8 cellular contexts compared by ENCODE assay signal in the genomic region with DNA sequence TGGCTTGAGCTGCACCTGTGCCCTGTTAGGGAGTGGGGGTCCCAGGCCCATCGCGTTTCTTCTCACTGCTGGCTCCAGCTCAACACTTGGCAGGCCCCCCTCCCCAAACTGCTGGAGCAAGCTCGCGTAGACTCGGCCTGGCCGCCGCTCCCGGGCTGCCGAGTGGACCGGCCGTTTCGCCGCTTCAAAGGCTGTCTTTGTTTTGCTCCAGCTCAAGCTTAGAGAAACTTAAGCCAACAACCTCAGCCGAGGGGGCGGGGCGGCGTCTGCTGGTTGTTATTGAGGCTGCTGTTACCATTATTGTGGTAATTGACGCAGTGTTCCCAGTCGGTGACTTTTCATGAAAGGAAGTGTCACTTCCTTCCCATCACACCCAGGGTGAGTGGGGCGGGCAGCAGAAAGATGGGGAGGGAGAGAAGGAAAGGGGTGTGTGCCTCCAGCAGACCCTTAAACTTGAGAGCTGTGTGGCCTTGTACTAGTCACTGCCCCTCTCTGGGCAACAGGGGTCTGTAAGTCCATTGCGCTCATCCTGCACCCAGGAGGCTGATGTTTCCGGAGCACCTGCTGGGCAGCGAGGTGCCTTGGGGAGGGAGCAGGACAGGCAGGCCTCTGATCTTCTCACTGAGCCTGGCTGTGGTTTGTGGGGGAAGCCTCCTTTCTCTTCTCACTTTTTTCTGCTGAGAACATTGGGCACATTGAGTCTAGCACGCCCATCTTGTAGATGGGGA. TPM values are rescaled to one million over a fixed set of nuclear protein-coding genes. Genes with fewer than 3 reads are reported as not detected.
DNase-seq lines count a peak whose midpoint lies in the region; ATAC-seq and TF ChIP-seq lines count a peak whose summit lies in the region.

No MANE protein-coding gene starts in this region.

- H3K9me3 ChIP-seq in SK-N-SH (no peaks in the 10 kb centered on the region), thymus (ENCODE audit: control insufficient read depth) (no peaks in the 10 kb centered on the region), OCI-LY7 (ENCODE audit: low read length) (no peaks in the 10 kb centered on the region)

- no peak for TF ChIP-seq RAD21 in SK-N-SH (IDR thresholded peaks at IDR 0.05; ENCODE audit: low read length)

- H2AFZ ChIP-seq in SK-N-SH (ENCODE audit: low read depth) (no peak overlapping the region), OCI-LY7 (ENCODE audit: low read length) (no peak overlapping the region)

- intact Hi-C loops in head of caudate nucleus (cut with DNase I), result no loop called here
- intact Hi-C loops in OCI-LY7 (cut with micrococcal nuclease; ENCODE audit: unreplicated experiment), result no loop called here

- H3K9me2 ChIP-seq in SK-N-SH (no peaks in the 10 kb centered on the region), OCI-LY7 (ENCODE audit: insufficient read depth, low read length) (no peaks in the 10 kb centered on the region)

- H3K27me3 ChIP-seq in SK-N-SH (ENCODE audit: insufficient read depth) (no peaks in the 10 kb centered on the region), thymus (ENCODE audit: control insufficient read depth, insufficient read depth) (no peaks in the 10 kb centered on the region)

- 97% methylated on average over 24 of the region's 24 CpGs for WGBS in SK-N-SH (ENCODE audit: low lambda C conversion rate)
- WGBS in thymus, result 2% methylated on average over 24 of the region's 24 CpGs

- ATAC-seq in SK-N-SH treated with all-trans-retinoic acid at 6 μM for 48 hours, result no peak
- no peak for ATAC-seq in GM18519 (IDR thresholded peaks at IDR 0.05; ENCODE audit: low FRiP score, unreplicated experiment)

- H3K27ac ChIP-seq in SK-N-SH (ENCODE audit: low read depth in 2 of 2, low read length in 1 of 2), result no peak overlapping the region
- peak overlapping the region; percentile 97 for H3K27ac ChIP-seq in thymus (ENCODE audit: low read depth)
- H3K27ac ChIP-seq in OCI-LY7 (ENCODE audit: low read depth, low read length, poor library complexity, severe bottlenecking), result no peak overlapping the region

- DNase-seq in SK-N-SH, result no peak
- peak; percentile 82 for DNase-seq in activated T-helper 9 cell treated with anti-CD3 and anti-CD28 coated beads, Interleukin-2, amount 50 U/mL, for 16 hours (ENCODE audit: low read depth)
- DNase-seq in head of caudate nucleus, result peak; percentile 69 to 92 (median 84)
- peak; percentile 85 for DNase-seq in pons (ENCODE audit: low spot score)
- no peak for DNase-seq in OCI-LY7 (ENCODE audit: low spot score)

- peaks cover 2% of the 10 kb centered on the region for H3F3A ChIP-seq in SK-N-SH (replicated peaks; ENCODE audit: insufficient read depth)

- H3K4me1 ChIP-seq in SK-N-SH (ENCODE audit: control insufficient read depth in 1 of 2, insufficient read depth in 2 of 2, low read depth in 1 of 2, low read length in 1 of 2), result peaks cover 11 to 31% of the 10 kb centered on the region in 2 experiments; a peak in 3 of 4 replicates
- peaks cover 29% of the 10 kb centered on the region for H3K4me1 ChIP-seq in thymus (ENCODE audit: control insufficient read depth, insufficient read depth, low read length)
- H3K4me1 ChIP-seq in OCI-LY7 (ENCODE audit: insufficient read depth, low read length, poor library complexity, severe bottlenecking), result peaks cover 13% of the 10 kb centered on the region

- CTCF ChIA-PET in SK-N-SH (lab: Yijun Ruan, JAX) (interaction anchor here (1.6 to 8.6 kb wide), 4 partner anchors 9 to 29 kb away, joined by 3 to 91 read pairs (median 19); no protein-coding TSS in a partner anchor), OCI-LY7 (lab: Charles Lee; ENCODE audit: unreplicated experiment) (interaction anchor here (0.6 kb wide), 1 partner anchor 203 kb away, joined by 7 read pairs; the partner anchor contains the start of gene NCAPH)

- H3K4me2 ChIP-seq in SK-N-SH (0 out of 2 replicates have a peak overlapping the region, but pooled peaks have one; percentile 96), OCI-LY7 (ENCODE audit: low read length) (no peak overlapping the region)

- no peak for TF ChIP-seq CTCF in SK-N-SH (IDR thresholded peaks at IDR 0.05)
- TF ChIP-seq CTCF in OCI-LY7 (conservative IDR thresholded peaks at IDR 0.05; ENCODE audit: low read length), result no peak

- H4K20me1 ChIP-seq in SK-N-SH (ENCODE audit: insufficient read depth), result peaks cover 22% of the 10 kb centered on the region; the same call in 1 of the 2 replicates
- peaks cover 6% of the 10 kb centered on the region; the same call in 1 of the 2 replicates for H4K20me1 ChIP-seq in OCI-LY7 (ENCODE audit: insufficient read depth, low read length)

- H3K36me3 ChIP-seq in SK-N-SH (replicated peaks in 1 of 2; ENCODE audit: control insufficient read depth in 1 of 2, insufficient read depth in 2 of 2, low read length in 1 of 2) (peaks cover 0 to 2% of the 10 kb centered on the region in 2 experiments), thymus (ENCODE audit: control insufficient read depth, insufficient read depth) (peaks cover 12% of the 10 kb centered on the region), OCI-LY7 (ENCODE audit: insufficient read depth, low read length) (no peaks in the 10 kb centered on the region)

- H3K79me2 ChIP-seq in SK-N-SH (ENCODE audit: insufficient read depth) (0 out of 2 replicates have a peak, but pooled peaks cover 3% of the 10 kb centered on the region), OCI-LY7 (ENCODE audit: insufficient read depth, low read depth, low read length) (no peaks in the 10 kb centered on the region)

- POLR2A ChIA-PET in SK-N-SH (lab: Yijun Ruan, JAX) (interaction anchor here (1.5 kb wide), 1 partner anchor 9 kb away, joined by 3 read pairs; no protein-coding TSS in a partner anchor), OCI-LY7 (lab: Charles Lee) (no interaction called here)

- no peak overlapping the region for H3K9ac ChIP-seq in SK-N-SH

- H3K4me3 ChIP-seq in SK-N-SH (ENCODE audit: low read depth in 2 of 2, low read length in 1 of 2), result no peak overlapping the region
- peak overlapping the region; percentile 93 for H3K4me3 ChIP-seq in thymus (ENCODE audit: low read length)
- H3K4me3 ChIP-seq in OCI-LY7 (ENCODE audit: low read depth, low read length, poor library complexity, severe bottlenecking), result no peak overlapping the region

- no peak for TF ChIP-seq EP300 in SK-N-SH (IDR thresholded peaks at IDR 0.05; ENCODE audit: borderline replicate concordance in 1 of 2, low read depth in 1 of 2, low read length in 1 of 2)

- BruUV-seq in OCI-LY7 (replicated peaks; lab: Mats Ljungman, UMichigan), result no TSS peak

TF ChIP-seq in SK-N-SH, 30 proteins besides CTCF, POLR2A, EP300 and RAD21 (continues in another document):
- TF ChIP-seq MEF2A (IDR thresholded peaks at IDR 0.05; ENCODE audit: borderline replicate concordance, low read depth) (no peak), FOXJ3 (CRISPR knock-in tag; IDR thresholded peaks at IDR 0.05) (no peak), YY1 (IDR thresholded peaks at IDR 0.05; ENCODE audit: low read depth) (no peak), SIN3A (IDR thresholded peaks at IDR 0.05; ENCODE audit: borderline replicate concordance, low read depth, low read length) (no peak), NFIC (IDR thresholded peaks at IDR 0.05; ENCODE audit: borderline replicate concordance) (no peak)
- TF ChIP-seq, protein P1, sequence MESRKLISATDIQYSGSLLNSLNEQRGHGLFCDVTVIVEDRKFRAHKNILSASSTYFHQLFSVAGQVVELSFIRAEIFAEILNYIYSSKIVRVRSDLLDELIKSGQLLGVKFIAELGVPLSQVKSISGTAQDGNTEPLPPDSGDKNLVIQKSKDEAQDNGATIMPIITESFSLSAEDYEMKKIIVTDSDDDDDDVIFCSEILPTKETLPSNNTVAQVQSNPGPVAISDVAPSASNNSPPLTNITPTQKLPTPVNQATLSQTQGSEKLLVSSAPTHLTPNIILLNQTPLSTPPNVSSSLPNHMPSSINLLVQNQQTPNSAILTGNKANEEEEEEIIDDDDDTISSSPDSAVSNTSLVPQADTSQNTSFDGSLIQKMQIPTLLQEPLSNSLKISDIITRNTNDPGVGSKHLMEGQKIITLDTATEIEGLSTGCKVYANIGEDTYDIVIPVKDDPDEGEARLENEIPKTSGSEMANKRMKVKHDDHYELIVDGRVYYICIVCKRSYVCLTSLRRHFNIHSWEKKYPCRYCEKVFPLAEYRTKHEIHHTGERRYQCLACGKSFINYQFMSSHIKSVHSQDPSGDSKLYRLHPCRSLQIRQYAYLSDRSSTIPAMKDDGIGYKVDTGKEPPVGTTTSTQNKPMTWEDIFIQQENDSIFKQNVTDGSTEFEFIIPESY (IDR thresholded peaks at IDR 0.05; ENCODE audit: borderline replicate concordance, low read depth), result no peak

TF ChIP-seq in SK-N-SH treated with all-trans-retinoic acid at 6 μM for 48 hours, 23 proteins besides CTCF, POLR2A, EP300 and RAD21:
- TF ChIP-seq ZNF565 (CRISPR knock-in tag; conservative IDR thresholded peaks at IDR 0.05; ENCODE audit: low read depth) (no peak), ISL1 (CRISPR knock-in tag; IDR thresholded peaks at IDR 0.05) (no peak), PPARA (CRISPR knock-in tag; IDR thresholded peaks at IDR 0.05; ENCODE audit: borderline replicate concordance) (no peak), ZC3H10 (CRISPR knock-in tag; IDR thresholded peaks at IDR 0.05) (no peak)

RNA-seq across cellular contexts. Expression of gene ARID5A, which starts 2.1 kb away (rescaled TPM):
- 3.3 TPM in 2 replicates for polyA plus RNA-seq in SK-N-SH (2012; rRNA removed)
- polyA plus RNA-seq in SK-N-SH (2012; cell fraction: cytosol; rRNA removed), result 2.0 and 2.3 TPM in 2 replicates
- 8.1 and 8.2 TPM in 2 replicates for polyA plus RNA-seq in SK-N-SH (2012; cell fraction: nucleus; rRNA removed)
- 57.2 TPM for polyA plus RNA-seq in thymus
- total RNA-seq in OCI-LY7 (2014; rRNA removed; shearing (Covaris generic)), result 4.4 and 6.0 TPM in 2 replicates
- 5.7 and 6.0 TPM in 2 replicates for total RNA-seq in OCI-LY7 (2022)

RNA-seq across cellular contexts. Expression of gene NEURL3, which starts 33.5 kb away (rescaled TPM):
- polyA plus RNA-seq in SK-N-SH (2012; rRNA removed) (0.05 and 0.08 TPM in 2 replicates), thymus (1.8 TPM)
- polyA plus RNA-seq in SK-N-SH (2012; cell fraction: cytosol; rRNA removed), result 0.01 TPM in 1 of 2 replicates, not detected in the other
- 0.04 TPM in 1 of 2 replicates, not detected in the other for polyA plus RNA-seq in SK-N-SH (2012; cell fraction: nucleus; rRNA removed)
- total RNA-seq in OCI-LY7 (2014; rRNA removed; shearing (Covaris generic)), result not detected in 2 replicates
- not detected in 2 replicates for total RNA-seq in OCI-LY7 (2022)

Comparison
In these comparisons a context has a peak if more than half of its experiments do, and no peak if none do; other contexts are left out.
1. DNase-seq: peak in activated T-helper 9 cell treated with anti-CD3 and anti-CD28 coated beads, Interleukin-2, amount 50 U/mL, for 16 hours (single experiment), head of caudate nucleus (42 of 42) and pons (single experiment); none in SK-N-SH (single experiment) and OCI-LY7 (single experiment).